12 cellular contexts compared by ENCODE assay signal in genomic region chr2:102488063-102488462, GRCh38. TPM values are rescaled to one million over a fixed set of nuclear protein-coding genes. Genes with fewer than 3 reads are reported as not detected.
DNase-seq lines count a peak whose midpoint lies in the region; ATAC-seq and TF ChIP-seq lines count a peak whose summit lies in the region.
"Had no signal": no experiment of that assay in that cellular context is flagged by ENCODE, and none has a peak within 500 bp of the region (broad histone marks: within the 10 kb centered on the region; RNA-seq: fewer than 3 reads in every experiment).

No MANE protein-coding gene starts in this region.

- no peak for TF ChIP-seq EP300 in tibial nerve (IDR thresholded peaks at IDR 0.05)

- H3K27ac ChIP-seq in RWPE1 (no peak overlapping the region), neutrophil (peak overlapping the region; percentile 84), tibial nerve (no peak overlapping the region)
- H3K27ac ChIP-seq: VCaP had no signal

- WGBS in tibial nerve, 2 donors, result 28 to 29% methylated on average over 5 of the region's 5 CpGs

- DNase-seq in DMS53 (lab: John Stamatoyannopoulos, UW), result peak; percentile 65
- peak; percentile 69 for DNase-seq in RWPE1 (ENCODE audit: low spot score)
- DNase-seq in COR-L47 (lab: John Stamatoyannopoulos, UW), result no peak
- no peak for DNase-seq in tibial nerve (ENCODE audit: low spot score in 2 of 2)
- DNase-seq: CD8-positive, alpha-beta T cell; NCI-H1436 treated with DMSO at 0.1 percent for 48 hours; posterior cingulate gyrus had no signal

- TF ChIP-seq POLR2A in tibial nerve (IDR thresholded peaks at IDR 0.05), result no peak

- H3K9me3 ChIP-seq in neutrophil (no peaks in the 10 kb centered on the region), tibial nerve (no peaks in the 10 kb centered on the region)

- H3K36me3 ChIP-seq in neutrophil (no peaks in the 10 kb centered on the region), tibial nerve (no peaks in the 10 kb centered on the region)

- H3K4me1 ChIP-seq in neutrophil (ENCODE audit: control insufficient read depth in 1 of 2, insufficient read depth in 1 of 2, low read depth in 1 of 2, low read length in 1 of 2) (peaks cover 60 to 64% of the 10 kb centered on the region in 2 experiments), tibial nerve (no peaks in the 10 kb centered on the region)

- peak overlapping the region in 1 of 2 experiments; percentile 21 for H3K4me3 ChIP-seq in neutrophil (ENCODE audit: low read depth in 1 of 2, low read length in 1 of 2)
- H3K4me3 ChIP-seq in tibial nerve, result no peak overlapping the region

- POLR2A ChIA-PET in RWPE1 (lab: Yijun Ruan, JAX; ENCODE audit: low non-redundant PET), result no interaction called here

- no peak for TF ChIP-seq CTCF in RWPE1 (conservative IDR thresholded peaks at IDR 0.05; ENCODE audit: low read depth)
- no peak for TF ChIP-seq CTCF in neutrophil (IDR thresholded peaks at IDR 0.05)
- no peak for TF ChIP-seq CTCF in tibial nerve (IDR thresholded peaks at IDR 0.05)

- ATAC-seq in esophagus mucosa, result peak; percentile 99
- ATAC-seq in HG03565 (IDR thresholded peaks at IDR 0.05; ENCODE audit: unreplicated experiment), result no peak
- ATAC-seq in GM21529 (IDR thresholded peaks at IDR 0.05; ENCODE audit: unreplicated experiment), result no peak
- ATAC-seq: CD8-positive, alpha-beta T cell had no signal

- CTCF ChIA-PET in RWPE1 (lab: Yijun Ruan, JAX), result interaction anchor here (1.0 kb wide), 1 partner anchor 215 kb away, joined by 3 read pairs; no protein-coding TSS in a partner anchor

- H3K27me3 ChIP-seq in neutrophil (no peaks in the 10 kb centered on the region), tibial nerve (no peaks in the 10 kb centered on the region)

RNA-seq across cellular contexts. Expression of gene SLC9A4, which starts 15.0 kb away (rescaled TPM):
- 0.08 TPM for total RNA-seq in esophagus mucosa
- under 1 TPM in 1 of 4 donors, not detected in 3; 0.30 TPM for total RNA-seq in tibial nerve
- total RNA-seq: CD8-positive, alpha-beta T cell had no signal

Comparison
In these comparisons a context has a peak if more than half of its experiments do, and no peak if none do; other contexts are left out.
1. DNase-seq: peak in DMS53 (single experiment) and RWPE1 (single experiment); none in COR-L47 (single experiment) and tibial nerve (0 of 2).